Comparison of ENCODE assay signal across 1 cellular context in the genomic region with DNA sequence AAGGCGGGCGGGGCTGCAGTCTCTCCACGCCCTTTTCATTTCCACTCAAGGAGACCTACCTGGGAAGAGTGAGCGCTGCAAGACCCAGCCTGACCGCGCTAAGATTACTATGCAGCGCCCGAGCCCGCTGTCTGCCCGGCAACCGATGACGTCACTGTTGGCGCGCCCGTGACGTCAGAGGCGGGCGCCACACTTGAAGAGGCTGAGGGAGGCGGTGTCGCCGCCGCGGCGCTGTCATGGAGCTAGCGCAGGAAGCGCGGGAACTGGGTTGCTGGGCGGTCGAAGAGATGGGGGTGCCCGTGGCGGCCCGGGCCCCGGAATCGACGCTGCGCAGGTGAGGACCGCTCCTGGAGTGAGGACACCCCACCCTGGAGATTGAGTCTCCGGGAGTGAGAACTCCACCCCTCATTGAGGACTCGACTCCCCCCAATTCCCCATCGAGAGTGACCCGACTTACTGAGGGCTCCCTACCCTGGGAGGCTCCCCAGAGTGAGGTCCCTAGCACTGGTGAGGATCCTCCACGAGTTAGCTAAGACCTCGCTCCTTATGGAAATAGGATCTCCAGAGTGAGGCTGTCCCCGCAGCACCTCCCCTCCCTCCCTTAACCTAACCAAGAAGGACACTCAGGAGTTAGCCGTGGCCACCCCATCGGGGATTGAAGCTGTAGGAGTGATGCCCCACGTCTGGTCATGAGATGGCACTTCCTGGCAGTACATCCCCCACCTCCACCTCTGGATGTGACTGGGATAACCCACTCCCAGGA.
TF ChIP-seq lines count a peak whose summit lies in the region.

TSS of gene HAUS5 (plus strand) at position 177 of the 763 bp plus-strand sequence. CDS start at position 237, 60 bp downstream.

TF ChIP-seq in HepG2, 621 proteins besides CTCF, POLR2A, EP300 and RAD21 (continued from another document and continues in another):
- TF ChIP-seq SMARCC2 (IDR thresholded peaks at IDR 0.05) (peak; percentile 100; the same call in 1 of the 2 replicates), THRA (CRISPR knock-in tag; IDR thresholded peaks at IDR 0.05; ENCODE audit: borderline replicate concordance) (0 out of 2 replicates have a peak, but pooled peaks have one; percentile 21), PAX8 (CRISPR knock-in tag; IDR thresholded peaks at IDR 0.05; ENCODE audit: borderline replicate concordance) (no peak), ZNF891 (CRISPR knock-in tag; IDR thresholded peaks at IDR 0.05) (no peak), CERS6 (CRISPR knock-in tag; IDR thresholded peaks at IDR 0.05) (no peak), HDAC2 (CRISPR knock-in tag; IDR thresholded peaks at IDR 0.05) (peak; percentile 83; the same call in 1 of the 2 replicates), HNRNPLL (IDR thresholded peaks at IDR 0.05; ENCODE audit: low read depth, low read length, poor library complexity, severe bottlenecking) (peak; percentile 80), ZNF12 (CRISPR knock-in tag; IDR thresholded peaks at IDR 0.05) (0 out of 2 replicates have a peak, but pooled peaks have one; percentile 44), THAP9 (CRISPR knock-in tag; IDR thresholded peaks at IDR 0.05; ENCODE audit: borderline replicate concordance) (peak; percentile 61; the same call in 1 of the 2 replicates), ZNF670 (CRISPR knock-in tag; IDR thresholded peaks at IDR 0.05; ENCODE audit: borderline replicate concordance) (no peak), ZNF121 (CRISPR knock-in tag; IDR thresholded peaks at IDR 0.05) (no peak), HCFC1 (IDR thresholded peaks at IDR 0.05; ENCODE audit: low read depth, low read length) (peak; percentile 68), JUN (CRISPR knock-in tag; IDR thresholded peaks at IDR 0.05) (peak; percentile 78; the same call in 1 of the 2 replicates), SKI (IDR thresholded peaks at IDR 0.05; ENCODE audit: partially characterized antibody) (peak; percentile 65), RNF219 (CRISPR knock-in tag; IDR thresholded peaks at IDR 0.05) (no peak), MYPOP (CRISPR knock-in tag; IDR thresholded peaks at IDR 0.05) (peak; percentile 94), SP140L (CRISPR knock-in tag; IDR thresholded peaks at IDR 0.05; ENCODE audit: borderline replicate concordance) (no peak), TBP (CRISPR knock-in tag; IDR thresholded peaks at IDR 0.05) (0 out of 2 replicates have a peak, but pooled peaks have one; percentile 74), ZSCAN21 (CRISPR knock-in tag; IDR thresholded peaks at IDR 0.05; ENCODE audit: borderline replicate concordance) (peak; percentile 73; the same call in 1 of the 2 replicates), ZFY (CRISPR knock-in tag; IDR thresholded peaks at IDR 0.05) (peak; percentile 51; the same call in 1 of the 2 replicates), ZNF367 (CRISPR knock-in tag; IDR thresholded peaks at IDR 0.05; ENCODE audit: borderline replicate concordance) (no peak), AGO1 (IDR thresholded peaks at IDR 0.05; ENCODE audit: low read depth, low read length, poor library complexity, severe bottlenecking) (peak; percentile 25), SUZ12 (IDR thresholded peaks at IDR 0.05; ENCODE audit: low read depth, low read length) (no peak), ARID2 (CRISPR knock-in tag; IDR thresholded peaks at IDR 0.05; ENCODE audit: borderline replicate concordance) (no peak), KDM5B (CRISPR knock-in tag; IDR thresholded peaks at IDR 0.05; ENCODE audit: borderline replicate concordance) (0 out of 2 replicates have a peak, but pooled peaks have one; percentile 48), MXI1 (IDR thresholded peaks at IDR 0.05; ENCODE audit: borderline replicate concordance, low read depth, low read length) (peak; percentile 93; the same call in 2 of the 3 replicates), ZSCAN20 (CRISPR knock-in tag; IDR thresholded peaks at IDR 0.05; ENCODE audit: borderline replicate concordance) (no peak), PAF1 (CRISPR knock-in tag; IDR thresholded peaks at IDR 0.05) (no peak), POGZ (CRISPR knock-in tag; IDR thresholded peaks at IDR 0.05) (peak; percentile 76), SP2 (CRISPR knock-in tag; IDR thresholded peaks at IDR 0.05) (peak; percentile 38; the same call in 1 of the 2 replicates), KDM1A (CRISPR knock-in tag; IDR thresholded peaks at IDR 0.05) (no peak), PHF20 (CRISPR knock-in tag; IDR thresholded peaks at IDR 0.05) (peak; percentile 92), ZBTB33 (CRISPR knock-in tag; IDR thresholded peaks at IDR 0.05) (no peak), RFXANK (CRISPR knock-in tag; IDR thresholded peaks at IDR 0.05) (peak; percentile 100), FOXK1 (CRISPR knock-in tag; IDR thresholded peaks at IDR 0.05; ENCODE audit: borderline replicate concordance, low read depth) (peak; percentile 88)
- TF ChIP-seq, protein P1, sequence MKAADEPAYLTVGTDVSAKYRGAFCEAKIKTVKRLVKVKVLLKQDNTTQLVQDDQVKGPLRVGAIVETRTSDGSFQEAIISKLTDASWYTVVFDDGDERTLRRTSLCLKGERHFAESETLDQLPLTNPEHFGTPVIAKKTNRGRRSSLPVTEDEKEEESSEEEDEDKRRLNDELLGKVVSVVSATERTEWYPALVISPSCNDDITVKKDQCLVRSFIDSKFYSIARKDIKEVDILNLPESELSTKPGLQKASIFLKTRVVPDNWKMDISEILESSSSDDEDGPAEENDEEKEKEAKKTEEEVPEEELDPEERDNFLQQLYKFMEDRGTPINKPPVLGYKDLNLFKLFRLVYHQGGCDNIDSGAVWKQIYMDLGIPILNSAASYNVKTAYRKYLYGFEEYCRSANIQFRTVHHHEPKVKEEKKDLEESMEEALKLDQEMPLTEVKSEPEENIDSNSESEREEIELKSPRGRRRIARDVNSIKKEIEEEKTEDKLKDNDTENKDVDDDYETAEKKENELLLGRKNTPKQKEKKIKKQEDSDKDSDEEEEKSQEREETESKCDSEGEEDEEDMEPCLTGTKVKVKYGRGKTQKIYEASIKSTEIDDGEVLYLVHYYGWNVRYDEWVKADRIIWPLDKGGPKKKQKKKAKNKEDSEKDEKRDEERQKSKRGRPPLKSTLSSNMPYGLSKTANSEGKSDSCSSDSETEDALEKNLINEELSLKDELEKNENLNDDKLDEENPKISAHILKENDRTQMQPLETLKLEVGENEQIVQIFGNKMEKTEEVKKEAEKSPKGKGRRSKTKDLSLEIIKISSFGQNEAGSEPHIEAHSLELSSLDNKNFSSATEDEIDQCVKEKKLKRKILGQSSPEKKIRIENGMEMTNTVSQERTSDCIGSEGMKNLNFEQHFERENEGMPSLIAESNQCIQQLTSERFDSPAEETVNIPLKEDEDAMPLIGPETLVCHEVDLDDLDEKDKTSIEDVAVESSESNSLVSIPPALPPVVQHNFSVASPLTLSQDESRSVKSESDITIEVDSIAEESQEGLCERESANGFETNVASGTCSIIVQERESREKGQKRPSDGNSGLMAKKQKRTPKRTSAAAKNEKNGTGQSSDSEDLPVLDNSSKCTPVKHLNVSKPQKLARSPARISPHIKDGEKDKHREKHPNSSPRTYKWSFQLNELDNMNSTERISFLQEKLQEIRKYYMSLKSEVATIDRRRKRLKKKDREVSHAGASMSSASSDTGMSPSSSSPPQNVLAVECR (CRISPR knock-in tag; IDR thresholded peaks at IDR 0.05; ENCODE audit: borderline replicate concordance), result peak; percentile 97
- TF ChIP-seq, protein P2, sequence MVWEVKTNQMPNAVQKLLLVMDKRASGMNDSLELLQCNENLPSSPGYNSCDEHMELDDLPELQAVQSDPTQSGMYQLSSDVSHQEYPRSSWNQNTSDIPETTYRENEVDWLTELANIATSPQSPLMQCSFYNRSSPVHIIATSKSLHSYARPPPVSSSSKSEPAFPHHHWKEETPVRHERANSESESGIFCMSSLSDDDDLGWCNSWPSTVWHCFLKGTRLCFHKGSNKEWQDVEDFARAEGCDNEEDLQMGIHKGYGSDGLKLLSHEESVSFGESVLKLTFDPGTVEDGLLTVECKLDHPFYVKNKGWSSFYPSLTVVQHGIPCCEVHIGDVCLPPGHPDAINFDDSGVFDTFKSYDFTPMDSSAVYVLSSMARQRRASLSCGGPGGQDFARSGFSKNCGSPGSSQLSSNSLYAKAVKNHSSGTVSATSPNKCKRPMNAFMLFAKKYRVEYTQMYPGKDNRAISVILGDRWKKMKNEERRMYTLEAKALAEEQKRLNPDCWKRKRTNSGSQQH (CRISPR knock-in tag; IDR thresholded peaks at IDR 0.05; ENCODE audit: low read depth), result peak; percentile 93
- TF ChIP-seq, protein P3, sequence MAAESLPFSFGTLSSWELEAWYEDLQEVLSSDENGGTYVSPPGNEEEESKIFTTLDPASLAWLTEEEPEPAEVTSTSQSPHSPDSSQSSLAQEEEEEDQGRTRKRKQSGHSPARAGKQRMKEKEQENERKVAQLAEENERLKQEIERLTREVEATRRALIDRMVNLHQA (CRISPR knock-in tag; IDR thresholded peaks at IDR 0.05), result no peak
